In the genomic region with DNA sequence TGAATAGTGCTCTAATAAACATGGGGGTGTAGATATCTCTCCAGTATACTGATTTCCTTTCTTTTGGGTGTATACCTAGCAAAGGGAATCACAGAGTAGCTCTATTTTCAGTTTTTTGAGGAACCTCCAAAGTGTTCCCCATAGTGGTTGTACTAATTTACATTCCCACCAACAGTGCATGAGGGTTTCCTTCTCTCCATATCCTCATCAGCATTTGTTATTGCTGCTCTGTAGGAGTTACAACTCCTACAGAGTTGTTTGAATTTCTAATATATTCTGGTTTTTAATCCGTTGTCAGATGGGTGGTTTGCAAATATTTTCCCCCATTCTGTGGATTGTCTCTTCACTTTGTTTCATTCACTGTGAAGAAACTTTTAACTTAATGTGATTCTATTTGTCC, we compare ENCODE assay signal across 1 cellular context.
TF ChIP-seq lines count a peak whose summit lies in the region.

No MANE protein-coding gene starts in this region.

TF ChIP-seq in WTC11, 78 proteins besides CTCF, POLR2A, EP300 and RAD21 (continued from another document):
- TF ChIP-seq PREB (CRISPR knock-in tag; IDR thresholded peaks at IDR 0.05; ENCODE audit: borderline replicate concordance) (no peak), AR (CRISPR knock-in tag; IDR thresholded peaks at IDR 0.05) (no peak), JUN (CRISPR knock-in tag; IDR thresholded peaks at IDR 0.05) (no peak), MYBL2 (CRISPR knock-in tag; IDR thresholded peaks at IDR 0.05) (no peak), ELF4 (CRISPR knock-in tag; IDR thresholded peaks at IDR 0.05; ENCODE audit: low read depth) (no peak), HMGA2 (CRISPR knock-in tag; IDR thresholded peaks at IDR 0.05) (no peak), FOXP1 (CRISPR knock-in tag; IDR thresholded peaks at IDR 0.05; ENCODE audit: borderline replicate concordance) (no peak), ZNF671 (CRISPR knock-in tag; IDR thresholded peaks at IDR 0.05) (no peak), CREM (CRISPR knock-in tag; IDR thresholded peaks at IDR 0.05) (no peak), JAZF1 (CRISPR knock-in tag; IDR thresholded peaks at IDR 0.05) (no peak), FOXK1 (CRISPR knock-in tag; IDR thresholded peaks at IDR 0.05) (no peak), IRF2 (CRISPR knock-in tag; IDR thresholded peaks at IDR 0.05; ENCODE audit: borderline replicate concordance, low read depth) (no peak)
- TF ChIP-seq, protein P1, sequence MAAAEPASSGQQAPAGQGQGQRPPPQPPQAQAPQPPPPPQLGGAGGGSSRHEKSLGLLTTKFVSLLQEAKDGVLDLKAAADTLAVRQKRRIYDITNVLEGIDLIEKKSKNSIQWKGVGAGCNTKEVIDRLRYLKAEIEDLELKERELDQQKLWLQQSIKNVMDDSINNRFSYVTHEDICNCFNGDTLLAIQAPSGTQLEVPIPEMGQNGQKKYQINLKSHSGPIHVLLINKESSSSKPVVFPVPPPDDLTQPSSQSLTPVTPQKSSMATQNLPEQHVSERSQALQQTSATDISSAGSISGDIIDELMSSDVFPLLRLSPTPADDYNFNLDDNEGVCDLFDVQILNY (CRISPR knock-in tag; IDR thresholded peaks at IDR 0.05) = no peak
